ENCODE assay signal across 33 cellular contexts in the genomic region with DNA sequence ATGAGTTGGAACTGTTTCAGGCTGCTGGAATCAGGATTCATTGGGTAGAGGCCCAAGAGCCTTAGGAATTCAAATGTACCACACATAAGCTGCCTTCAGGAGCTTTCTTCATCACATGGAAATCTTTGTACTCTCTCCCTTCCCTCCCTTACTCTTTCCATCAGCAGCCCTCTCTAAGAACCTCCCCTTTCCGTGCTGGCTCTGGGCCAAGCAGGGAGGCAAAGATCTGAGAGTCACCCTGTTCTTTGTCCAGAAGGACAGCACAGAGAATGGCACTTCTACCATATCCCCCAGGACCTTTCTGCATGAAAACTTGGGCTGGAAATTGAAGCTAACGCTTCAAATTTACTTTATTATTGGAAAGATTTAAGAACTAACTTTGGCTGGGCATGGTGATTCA. TPM values are rescaled to one million over a fixed set of nuclear protein-coding genes. Genes with fewer than 3 reads are reported as not detected.
"Had no signal": no experiment of that assay in that cellular context is flagged by ENCODE, and none has a peak within 500 bp of the region (broad histone marks: within the 10 kb centered on the region; RNA-seq: fewer than 3 reads in every experiment).

No MANE protein-coding gene starts in this region.

- H3K36me3 ChIP-seq: SJCRH30, WERI-Rb-1 had no signal

- ATAC-seq: activated CD8-positive, alpha-beta T cell treated with anti-CD3 and anti-CD28 coated beads for 36 hours; activated naive CD8-positive, alpha-beta T cell treated with anti-CD3 and anti-CD28 coated beads, Interleukin-2, amount 50 U/mL, for 24 hours; activated T-cell treated with anti-CD3 and anti-CD28 coated beads, Interleukin-2, amount 50 U/mL, for 72 hours; activated T-helper 17 cell treated with anti-CD3 and anti-CD28 coated beads, Interleukin-2, amount 50 U/mL, for 72 hours; Panc1 had no signal

- DNase-seq: activated CD4-positive, alpha-beta T cell treated with anti-CD3 and anti-CD28 coated beads for 1 hour; activated CD4-positive, alpha-beta T cell treated with anti-CD3 and anti-CD28 coated beads for 48 hours; activated CD4-positive, alpha-beta T cell treated with anti-CD3 and anti-CD28 coated beads, Interleukin-2, amount 50 U/mL, for 4 hours; activated CD4-positive, CD25-positive, alpha-beta regulatory T cell; activated CD8-positive, alpha-beta T cell treated with anti-CD3 and anti-CD28 coated beads for 36 hours; activated naive CD4-positive, alpha-beta T cell treated with anti-CD3 and anti-CD28 coated beads, Interleukin-2, amount 10 ng/mL, durations not matched to agents 7 days and 5 days; activated naive CD8-positive, alpha-beta T cell treated with anti-CD3 and anti-CD28 coated beads, Interleukin-2, amount 50 U/mL, for 24 hours; activated T-cell treated with anti-CD3 and anti-CD28 coated beads, Interleukin-2, amount 50 U/mL, for 1 hour; activated T-cell treated with anti-CD3 and anti-CD28 coated beads, Interleukin-2, amount 50 U/mL, for 72 hours; anterior cingulate cortex; central memory CD4-positive, alpha-beta T cell; MM.1S; MV-4-11; NCI-H1092; NCI-H146; NCI-H187; NCI-H2029 treated with DMSO at 0.1 percent for 48 hours; NCI-H2107; NCI-H226; NCI-H446 treated with DMSO at 0.1 percent for 48 hours; NCI-H524; SHP77; SJCRH30; SK-N-SH; T-helper 2 cell; T-helper 9 cell; WERI-Rb-1 had no signal

- H3K4me1 ChIP-seq: SJCRH30 had no signal

- H3K27ac ChIP-seq: KMS-11, SJCRH30, WERI-Rb-1 had no signal

- FAIRE-seq: bronchial epithelial cell had no signal

- H3K4me3 ChIP-seq: SJCRH30 had no signal

- H3K27me3 ChIP-seq: SJCRH30 had no signal

- H3K9me3 ChIP-seq: SJCRH30, SK-N-SH had no signal

RNA-seq across cellular contexts. Expression of a gene that starts 20.7 kb away (rescaled TPM):
- total RNA-seq: bronchial epithelial cell, LHCN-M2, RPMI7951, SJCRH30 had no signal
